ENCODE assay signal across 1 cellular context in genomic region chr3:119647843-119648575, GRCh38.
TF ChIP-seq lines count a peak whose summit lies in the region.

No MANE protein-coding gene starts in this region.

TF ChIP-seq in IMR-90, 13 proteins besides CTCF, POLR2A, EP300 and RAD21:
- TF ChIP-seq USF2 (IDR thresholded peaks at IDR 0.05; ENCODE audit: low read depth, low read length), result no peak
- TF ChIP-seq NFE2L2 (IDR thresholded peaks at IDR 0.05; ENCODE audit: low read depth, low read length), result no peak
- TF ChIP-seq MXI1 (IDR thresholded peaks at IDR 0.05; ENCODE audit: borderline replicate concordance, low read depth, low read length), result no peak
- TF ChIP-seq MAFK (IDR thresholded peaks at IDR 0.05; ENCODE audit: low read depth, low read length), result no peak
- no peak for TF ChIP-seq CHD1 (IDR thresholded peaks at IDR 0.05; ENCODE audit: low read depth, low read length)
- no peak for TF ChIP-seq RCOR1 (IDR thresholded peaks at IDR 0.05; ENCODE audit: insufficient replicate concordance, low read length)
- no peak for TF ChIP-seq FOS (IDR thresholded peaks at IDR 0.05; ENCODE audit: low read depth, low read length)
- no peak for TF ChIP-seq CEBPB (IDR thresholded peaks at IDR 0.05; ENCODE audit: low read depth, low read length)
- TF ChIP-seq SMC3 (IDR thresholded peaks at IDR 0.05; ENCODE audit: low read depth, low read length), result no peak
- TF ChIP-seq BHLHE40 (IDR thresholded peaks at IDR 0.05; ENCODE audit: low read depth, low read length), result no peak
- no peak for TF ChIP-seq MAZ (IDR thresholded peaks at IDR 0.05; ENCODE audit: borderline replicate concordance, low read depth, low read length)
- no peak for TF ChIP-seq RFX5 (IDR thresholded peaks at IDR 0.05; ENCODE audit: low read depth, low read length)
- no peak for TF ChIP-seq ELK1 (IDR thresholded peaks at IDR 0.05; ENCODE audit: borderline replicate concordance, low read depth, low read length)
